Comparison of ENCODE assay signal across 28 cellular contexts in the genomic region with DNA sequence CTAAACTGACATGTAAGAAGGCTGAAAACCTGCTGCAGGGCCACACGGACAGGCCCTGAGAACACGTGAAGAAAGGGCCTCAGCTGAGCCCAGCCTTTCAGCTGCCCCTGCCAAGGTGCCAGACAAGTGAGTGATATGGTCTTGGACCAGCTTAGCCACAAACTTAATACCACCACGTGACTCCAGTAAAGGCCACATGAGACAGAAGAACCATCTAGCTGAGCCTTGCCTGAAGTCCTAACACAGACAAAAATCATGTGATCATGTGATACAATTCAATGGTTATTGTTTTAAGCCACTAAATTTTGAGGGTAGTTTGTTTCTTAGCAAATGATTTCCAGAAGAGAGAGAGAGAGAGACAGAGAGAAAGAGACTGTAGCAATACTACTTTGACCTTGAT.
"Had no signal": no experiment of that assay in that cellular context is flagged by ENCODE, and none has a peak within 500 bp of the region (broad histone marks: within the 10 kb centered on the region; RNA-seq: fewer than 3 reads in every experiment).

No MANE protein-coding gene starts in this region.

- H3K27ac ChIP-seq: breast epithelium, gastrocnemius medialis, neural progenitor cell, parathyroid adenoma, psoas muscle, suprapubic skin had no signal

- H2AFZ ChIP-seq: neural progenitor cell, parathyroid adenoma had no signal

- H3K9ac ChIP-seq: neural progenitor cell, parathyroid adenoma had no signal

- FAIRE-seq: endometrium, kidney, urothelium cell line had no signal

- H3K27me3 ChIP-seq: breast epithelium, gastrocnemius medialis, hepatocyte, neural progenitor cell, suprapubic skin, tibial artery had no signal

- H3K4me1 ChIP-seq: breast epithelium, gastrocnemius medialis, neural progenitor cell, parathyroid adenoma, psoas muscle had no signal

- ATAC-seq: activated CD4-positive, alpha-beta T cell treated with anti-CD3 and anti-CD28 coated beads for 36 hours; activated CD8-positive, alpha-beta memory T cell treated with anti-CD3 and anti-CD28 coated beads, Interleukin-2, amount 10 ng/mL, durations not matched to agents 7 days and 5 days; activated CD8-positive, alpha-beta T cell treated with anti-CD3 and anti-CD28 coated beads, Interleukin-2, amount 10 ng/mL, durations not matched to agents 7 days and 5 days; activated naive CD8-positive, alpha-beta T cell treated with anti-CD3 and anti-CD28 coated beads, Interleukin-2, amount 50 U/mL, for 24 hours; gastrocnemius medialis; natural killer cell; psoas muscle had no signal

- DNase-seq: activated B cell treated with CpG ODN at 0.5 μM for 24 hours; activated CD4-positive, alpha-beta T cell treated with anti-CD3 and anti-CD28 coated beads for 36 hours; activated CD8-positive, alpha-beta memory T cell treated with anti-CD3 and anti-CD28 coated beads, Interleukin-2, amount 10 ng/mL, durations not matched to agents 7 days and 5 days; activated CD8-positive, alpha-beta T cell treated with anti-CD3 and anti-CD28 coated beads, Interleukin-2, amount 10 ng/mL, durations not matched to agents 7 days and 5 days; activated naive CD8-positive, alpha-beta T cell treated with anti-CD3 and anti-CD28 coated beads, Interleukin-2, amount 50 U/mL, for 24 hours; activated T-cell treated with anti-CD3 and anti-CD28 coated beads, Interleukin-2, amount 50 U/mL, for 48 hours; amygdala; effector CD8-positive, alpha-beta T cell; gastrocnemius medialis; glutamatergic neuron; immature natural killer cell; kidney; left colon; natural killer cell; occipital lobe; psoas muscle; stimulated activated CD4-positive, alpha-beta T cell treated with anti-CD3 and anti-CD28 coated beads, Interleukin-15, amount 100 ng/mL, for 24 hours; stimulated activated CD4-positive, alpha-beta T cell treated with anti-CD3 and anti-CD28 coated beads, Interleukin-2, amount 100 ng/mL, for 24 hours; stimulated activated naive B cell treated with anti-CD40 and anti-IgM and Interleukin-4, amounts not matched to agents 10 μg/mL and 1 μg/mL and 100 μg/mL, for 72 hours; T-helper 1 cell; tibial artery had no signal

- H3K9me3 ChIP-seq: gastrocnemius medialis, psoas muscle, suprapubic skin had no signal

- H3K79me2 ChIP-seq: hepatocyte, parathyroid adenoma had no signal

- H3K4me2 ChIP-seq: hepatocyte, neural progenitor cell had no signal

- H3K36me3 ChIP-seq: breast epithelium, gastrocnemius medialis, neural progenitor cell, suprapubic skin, tibial artery had no signal

- H3K4me3 ChIP-seq: breast epithelium, gastrocnemius medialis, hepatocyte, neural progenitor cell, psoas muscle, suprapubic skin, tibial artery had no signal
